ENCODE assay signal across 2 cellular contexts in genomic region chr4:184721254-184721653, GRCh38.
TF ChIP-seq lines count a peak whose summit lies in the region.

No MANE protein-coding gene starts in this region.

TF ChIP-seq in HEK293, 187 proteins besides CTCF, POLR2A, EP300 and RAD21:
- no peak for TF ChIP-seq ZNF416 (tag by site-specific recombination; IDR thresholded peaks at IDR 0.05)
- TF ChIP-seq GLI2 (tag by site-specific recombination; IDR thresholded peaks at IDR 0.05; ENCODE audit: borderline replicate concordance, low read depth), result no peak
- TF ChIP-seq ZNF776 (tag by site-specific recombination; IDR thresholded peaks at IDR 0.05; ENCODE audit: borderline replicate concordance), result no peak
- TF ChIP-seq ZNF514 (tag by site-specific recombination; IDR thresholded peaks at IDR 0.05), result no peak
- TF ChIP-seq ZNF121 (tag by site-specific recombination; IDR thresholded peaks at IDR 0.05), result no peak
- TF ChIP-seq SETDB1 (IDR thresholded peaks at IDR 0.05; ENCODE audit: insufficient read length, low read length), result peak; percentile 71
- TF ChIP-seq, protein P1, sequence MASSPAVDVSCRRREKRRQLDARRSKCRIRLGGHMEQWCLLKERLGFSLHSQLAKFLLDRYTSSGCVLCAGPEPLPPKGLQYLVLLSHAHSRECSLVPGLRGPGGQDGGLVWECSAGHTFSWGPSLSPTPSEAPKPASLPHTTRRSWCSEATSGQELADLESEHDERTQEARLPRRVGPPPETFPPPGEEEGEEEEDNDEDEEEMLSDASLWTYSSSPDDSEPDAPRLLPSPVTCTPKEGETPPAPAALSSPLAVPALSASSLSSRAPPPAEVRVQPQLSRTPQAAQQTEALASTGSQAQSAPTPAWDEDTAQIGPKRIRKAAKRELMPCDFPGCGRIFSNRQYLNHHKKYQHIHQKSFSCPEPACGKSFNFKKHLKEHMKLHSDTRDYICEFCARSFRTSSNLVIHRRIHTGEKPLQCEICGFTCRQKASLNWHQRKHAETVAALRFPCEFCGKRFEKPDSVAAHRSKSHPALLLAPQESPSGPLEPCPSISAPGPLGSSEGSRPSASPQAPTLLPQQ (tag by site-specific recombination; IDR thresholded peaks at IDR 0.05), result no peak
- 0 out of 2 replicates have a peak, but pooled peaks have one; percentile 12 for TF ChIP-seq ZNF362 (tag by site-specific recombination; IDR thresholded peaks at IDR 0.05)
- no peak for TF ChIP-seq ZNF645 (tag by site-specific recombination; IDR thresholded peaks at IDR 0.05)
- TF ChIP-seq ZSCAN18 (tag by site-specific recombination; IDR thresholded peaks at IDR 0.05), result no peak
- TF ChIP-seq ZNF747 (tag by site-specific recombination; IDR thresholded peaks at IDR 0.05), result no peak

TF ChIP-seq in K562, 482 proteins besides CTCF, POLR2A, EP300 and RAD21:
- TF ChIP-seq HDAC6 (IDR thresholded peaks at IDR 0.05; ENCODE audit: low read depth, low read length), result no peak
- TF ChIP-seq ZNF354B (CRISPR knock-in tag; IDR thresholded peaks at IDR 0.05), result peak; percentile 48; the same call in 1 of the 2 replicates
- TF ChIP-seq ZNF384 (IDR thresholded peaks at IDR 0.05; ENCODE audit: low read depth, low read length), result peak; percentile 49; the same call in 1 of the 2 replicates
- TF ChIP-seq ZNF507 (tag; conservative IDR thresholded peaks at IDR 0.05), result peak; percentile 89
